Comparison of ENCODE assay signal across 22 cellular contexts in the genomic region with DNA sequence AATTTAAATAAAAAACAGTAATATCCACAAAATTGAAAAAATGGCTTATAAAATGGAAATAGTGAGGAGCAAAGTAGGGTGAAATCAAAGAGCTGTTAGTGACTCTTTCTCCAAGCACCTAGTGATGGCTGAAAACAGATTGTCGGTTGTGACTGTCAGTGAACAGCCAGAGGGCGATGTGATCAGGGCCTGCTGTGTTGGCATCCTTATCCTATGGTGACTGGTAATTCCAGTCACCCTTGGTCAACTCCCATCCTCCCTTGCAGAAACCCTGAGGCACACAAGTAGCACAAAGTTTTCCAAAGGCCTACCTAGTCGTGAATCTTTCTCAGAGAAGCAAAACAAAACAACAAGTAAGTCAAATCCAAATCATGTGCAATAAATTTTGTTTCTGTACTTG.
DNase-seq lines count a peak whose midpoint lies in the region; ATAC-seq, FAIRE-seq and TF ChIP-seq lines count a peak whose summit lies in the region.
"Had no signal": no experiment of that assay in that cellular context is flagged by ENCODE, and none has a peak within 500 bp of the region (broad histone marks: within the 10 kb centered on the region; RNA-seq: fewer than 3 reads in every experiment).

No MANE protein-coding gene starts in this region.

- TF ChIP-seq POLR2A in stomach (IDR thresholded peaks at IDR 0.05) = no peak

- H3K4me3 ChIP-seq in mesendoderm (ENCODE audit: low read length) = no peak overlapping the region
- no peak overlapping the region for H3K4me3 ChIP-seq in stomach
- H3K4me3 ChIP-seq: breast epithelium, lung had no signal

- no peaks in the 10 kb centered on the region for H3K79me1 ChIP-seq in mesendoderm (ENCODE audit: low read length)

- intact Hi-C loops in stomach (cut with DNase I; ENCODE audit: low total_unique reads) = no loop called here

- no peak overlapping the region for H4K5ac ChIP-seq in mesendoderm (ENCODE audit: low read length)

- no peaks in the 10 kb centered on the region for H3K79me2 ChIP-seq in mesendoderm (ENCODE audit: control insufficient read depth, insufficient read depth, low read length)

- no peak overlapping the region for H4K8ac ChIP-seq in mesendoderm (ENCODE audit: low read depth, low read length)

- H3K9ac ChIP-seq in mesendoderm (ENCODE audit: low read length) = no peak overlapping the region

- TF ChIP-seq EP300 in stomach (IDR thresholded peaks at IDR 0.05) = no peak

- TF ChIP-seq CTCF in LNCAP (IDR thresholded peaks at IDR 0.05) = peak; percentile 40; the same call in 1 of the 2 replicates
- no peak for TF ChIP-seq CTCF in stomach (IDR thresholded peaks at IDR 0.05)

- no peak for ATAC-seq in HG02981 (IDR thresholded peaks at IDR 0.05; ENCODE audit: unreplicated experiment)
- ATAC-seq: naive thymus-derived CD8-positive, alpha-beta T cell had no signal

- H3K4me2 ChIP-seq in mesendoderm (ENCODE audit: low read length) = no peak overlapping the region

- H3K9me3 ChIP-seq in stomach = no peaks in the 10 kb centered on the region
- H3K9me3 ChIP-seq: breast epithelium had no signal

- H3K4me1 ChIP-seq in mesendoderm (ENCODE audit: control insufficient read depth, low read depth, low read length) = no peaks in the 10 kb centered on the region
- H3K4me1 ChIP-seq in stomach = peaks cover 0 to 13% (median 3%) of the 10 kb centered on the region in 4 donors
- H3K4me1 ChIP-seq: breast epithelium had no signal

- no peak overlapping the region for H2BK5ac ChIP-seq in mesendoderm (ENCODE audit: low read length)

- no CpG with 5 or more reads among the region's 3 CpGs for WGBS in mesendoderm (ENCODE audit: extremely low coverage, insufficient coverage, low lambda C conversion rate)
- WGBS in stomach, 5 donors = 58 to 67% (median 66%) methylated on average over 3 of the region's 3 CpGs

- DNase-seq in D341Med (ENCODE audit: low spot score) (peak; percentile 40), ecto neural progenitor cell (ENCODE audit: low spot score) (peak; percentile 46), mesendoderm (peak; percentile 72), urothelium cell line (ENCODE audit: low spot score) (no peak), stomach (no peak), SIG-M5 (lab: John Stamatoyannopoulos, UW) (no peak)
- DNase-seq: activated CD4-positive, CD25-positive, alpha-beta regulatory T cell treated with anti-CD3 and anti-CD28 coated beads, Interleukin-2, amount 50 U/mL, for 72 hours; activated CD8-positive, alpha-beta memory T cell treated with anti-CD3 and anti-CD28 coated beads for 24 hours; activated naive CD8-positive, alpha-beta T cell treated with anti-CD3 and anti-CD28 coated beads, Interleukin-2, amount 10 ng/mL, durations not matched to agents 7 days and 5 days; Calu3; dermis blood vessel endothelial cell; immature natural killer cell; naive thymus-derived CD8-positive, alpha-beta T cell; NCI-H187; NCI-H446 treated with DMSO at 0.1 percent for 48 hours; SHP77 treated with DMSO at 0.1 percent for 48 hours; stimulated activated CD4-positive, alpha-beta T cell treated with anti-CD3 and anti-CD28 coated beads, Interleukin-2, amount 100 ng/mL, for 48 hours had no signal

- no peak for FAIRE-seq in urothelium cell line (lab: Jason Lieb, UNC)
- FAIRE-seq: GM12891 had no signal

- no peak overlapping the region for H3K4ac ChIP-seq in mesendoderm (ENCODE audit: low read depth, low read length)

- no peaks in the 10 kb centered on the region for H3K27me3 ChIP-seq in mesendoderm (ENCODE audit: insufficient read depth, low read length, poor library complexity)
- H3K27me3 ChIP-seq in stomach = no peaks in the 10 kb centered on the region
- H3K27me3 ChIP-seq: breast epithelium had no signal

- H3K23ac ChIP-seq in mesendoderm (ENCODE audit: low read length) = no peak overlapping the region

- no peaks in the 10 kb centered on the region for H3K36me3 ChIP-seq in mesendoderm (ENCODE audit: control insufficient read depth, insufficient read depth, low read length)
- H3K36me3 ChIP-seq in stomach = no peaks in the 10 kb centered on the region
- H3K36me3 ChIP-seq: breast epithelium had no signal

- H2BK120ac ChIP-seq in mesendoderm (ENCODE audit: low read depth, low read length) = no peak overlapping the region

- no peak overlapping the region for H3K56ac ChIP-seq in mesendoderm (ENCODE audit: low read length)

- no peak overlapping the region for H2AK5ac ChIP-seq in mesendoderm (ENCODE audit: low read length)

- H2BK15ac ChIP-seq in mesendoderm (replicated peaks; ENCODE audit: low read depth) = no peak overlapping the region

- H3K18ac ChIP-seq in mesendoderm (ENCODE audit: low read length) = no peak overlapping the region

- H3K27ac ChIP-seq in mesendoderm (ENCODE audit: low read depth, low read length) (no peak overlapping the region), stomach (no peak overlapping the region)
- H3K27ac ChIP-seq: breast epithelium had no signal

Comparison
In these comparisons a context has a peak if more than half of its experiments do, and no peak if none do; other contexts are left out.
1. DNase-seq: peak in D341Med (single experiment), ecto neural progenitor cell (single experiment) and mesendoderm (single experiment); none in urothelium cell line (single experiment), stomach (single experiment) and SIG-M5 (single experiment).